Comparison of ENCODE assay signal across 34 cellular contexts in genomic region chr6:164424489-164424888, GRCh38.
"Had no signal": no experiment of that assay in that cellular context is flagged by ENCODE, and none has a peak within 500 bp of the region (broad histone marks: within the 10 kb centered on the region; RNA-seq: fewer than 3 reads in every experiment).

No MANE protein-coding gene starts in this region.

- H3K9me3 ChIP-seq: MG63 had no signal

- H3K4me3 ChIP-seq: MG63 had no signal

- H3K36me3 ChIP-seq: MG63 had no signal

- DNase-seq: Karpas-422, Kasumi-1, MG63, MM.1S, MV-4-11, NCI-H1048, NCI-H1092, NCI-H1092 treated with DMSO at 0.1 percent for 48 hours, NCI-H1105, NCI-H1105 treated with DMSO at 0.1 percent for 48 hours, NCI-H1417, NCI-H1417 treated with DMSO at 0.1 percent for 48 hours, NCI-H1436, NCI-H1436 treated with DMSO at 0.1 percent for 48 hours, NCI-H146, NCI-H1694, NCI-H1694 treated with DMSO at 0.1 percent for 48 hours, NCI-H187, NCI-H187 treated with DMSO at 0.1 percent for 48 hours, NCI-H1930, NCI-H2029, NCI-H2029 treated with DMSO at 0.1 percent for 48 hours, NCI-H2081, NCI-H2081 treated with DMSO at 0.1 percent for 48 hours, NCI-H2107, NCI-H2171, NCI-H2171 treated with DMSO at 0.1 percent for 48 hours, NCI-H2227 treated with DMSO at 0.1 percent for 48 hours, NCI-H226, NCI-H345, NCI-H446, NCI-H446 treated with DMSO at 0.1 percent for 48 hours, NCI-H510A, NCI-H510A treated with DMSO at 0.1 percent for 48 hours had no signal
